In the genomic region with DNA sequence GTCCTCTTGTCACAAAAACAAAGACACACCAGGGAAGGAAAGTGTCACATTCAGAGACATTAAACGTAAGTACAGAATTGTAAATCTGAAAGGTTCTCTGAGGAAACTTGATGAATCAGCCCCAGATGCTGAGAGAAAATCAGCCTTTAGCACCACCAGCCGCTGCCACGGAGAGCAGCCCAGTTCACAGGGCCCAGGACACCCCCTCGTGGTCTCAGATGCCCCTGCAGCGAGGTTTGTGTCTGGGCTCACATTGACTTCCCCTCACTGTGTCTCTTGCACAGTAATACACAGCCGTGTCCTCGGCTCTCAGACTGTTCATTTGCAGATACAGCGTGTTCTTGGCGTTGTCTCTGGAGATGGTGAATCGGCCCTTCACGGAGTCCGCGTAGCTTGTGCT, we compare ENCODE assay signal across 8 cellular contexts.
A peak's percentile ranks its signal among the peaks of the same experiment; 100 is the strongest.
DNase-seq lines count a peak whose midpoint lies in the region; ATAC-seq, FAIRE-seq and TF ChIP-seq lines count a peak whose summit lies in the region.
"Not testable (repeated sequence)": the region's sequence is repeated elsewhere in the genome, so short reads cannot be mapped to it uniquely, and the experiment has no call there.

No MANE protein-coding gene starts in this region.

- not testable (repeated sequence) for H3K9me3 ChIP-seq in BLaER1 treated with 17β-estradiol and CSF1 and Interleukin-3, amounts not matched to agents 10 nM and 100 nM (replicated peaks in 1 of 11); OCI-LY1 (ENCODE audit: low read length); HepG2 (ENCODE audit: low read length)

- not testable (repeated sequence) for H3K27ac ChIP-seq in BLaER1 treated with 17β-estradiol and CSF1 and Interleukin-3, amounts not matched to agents 10 nM and 100 nM; OCI-LY1 (ENCODE audit: low read depth, low read length, poor library complexity, severe bottlenecking); HepG2 (ENCODE audit: extremely low read length, insufficient read depth, low read length)

- H3K4me3 ChIP-seq in BLaER1 treated with 17β-estradiol and CSF1 and Interleukin-3, amounts not matched to agents 10 nM and 100 nM; OCI-LY1 (ENCODE audit: low read depth, low read length, poor library complexity, severe bottlenecking); HepG2 (replicated peaks in 1 of 3; ENCODE audit: insufficient read depth in 1 of 3, low read depth in 2 of 3, low read length in 3 of 3): not testable (repeated sequence)

- H3F3A ChIP-seq in OCI-LY1 (ENCODE audit: insufficient read depth, low read length), result not testable (repeated sequence)

- intact Hi-C loops in HepG2 (cut with micrococcal nuclease; ENCODE audit: unreplicated experiment), result not testable (repeated sequence)

- DNase-seq in HT1080 (ENCODE audit: low read depth) (peak; percentile 25), UCSD-AML1 (lab: John Stamatoyannopoulos, UW; ENCODE audit: unreplicated experiment) (peak; percentile 25)
- peak; percentile 20 to 34 for DNase-seq in activated T-cell treated with anti-CD3 and anti-CD28 coated beads, Interleukin-2, amount 50 U/mL, for 72 hours
- DNase-seq in HepG2 (ENCODE audit: low spot score); stimulated activated naive B cell treated with anti-CD40 and anti-IgM and Interleukin-4, amounts not matched to agents 10 μg/mL and 1 μg/mL and 100 μg/mL, for 72 hours: not testable (repeated sequence)

- 54% methylated on average over 10 of the region's 13 CpGs for WGBS in HepG2 (ENCODE audit: low lambda C conversion rate)

- TF ChIP-seq RAD21 in HepG2 (CRISPR knock-in tag; IDR thresholded peaks at IDR 0.05), result not testable (repeated sequence)

- CTCF ChIA-PET in HepG2 (lab: Yijun Ruan, JAX; ENCODE audit: low intra/inter-chr PET ratio, low total read pairs), result not testable (repeated sequence)

- TF ChIP-seq CTCF in GM12872 (IDR thresholded peaks at IDR 0.05; ENCODE audit: insufficient read depth, low read depth, low read length) (peak; percentile 51), OCI-LY1 (IDR thresholded peaks at IDR 0.05; ENCODE audit: low read length) (peak; percentile 61)
- not testable (repeated sequence) for TF ChIP-seq CTCF in HepG2 (CRISPR knock-in tag; IDR thresholded peaks at IDR 0.05)

- not testable (repeated sequence) for H3K79me2 ChIP-seq in OCI-LY1 (ENCODE audit: insufficient read depth, low read length); HepG2 (ENCODE audit: insufficient read depth, low read length)

- not testable (repeated sequence) for H3K4me1 Mint-ChIP-seq in activated T-cell treated with anti-CD3 and anti-CD28 coated beads, Interleukin-2, amount 50 U/mL, for 72 hours (ENCODE audit: low read depth)
- H3K4me1 Mint-ChIP-seq in stimulated activated naive B cell treated with anti-CD40 and anti-IgM and Interleukin-4, amounts not matched to agents 10 μg/mL and 1 μg/mL and 100 μg/mL, for 72 hours, result peaks cover 12 to 14% of the 10 kb centered on the region in 2 donors

- TF ChIP-seq POLR2A in HepG2 (IDR thresholded peaks at IDR 0.05; ENCODE audit: insufficient read depth in 1 of 2, low read depth in 2 of 2, low read length in 2 of 2), result not testable (repeated sequence)

- BruUV-seq in HepG2 (replicated peaks; lab: Mats Ljungman, UMichigan), result not testable (repeated sequence)

- H3K9me3 Mint-ChIP-seq in activated T-cell treated with anti-CD3 and anti-CD28 coated beads, Interleukin-2, amount 50 U/mL, for 72 hours; stimulated activated naive B cell treated with anti-CD40 and anti-IgM and Interleukin-4, amounts not matched to agents 10 μg/mL and 1 μg/mL and 100 μg/mL, for 72 hours: not testable (repeated sequence)

- not testable (repeated sequence) for TF ChIP-seq EP300 in HepG2 (IDR thresholded peaks at IDR 0.05; ENCODE audit: low read depth in 2 of 2, low read length in 2 of 2); HepG2 (CRISPR knock-in tag; IDR thresholded peaks at IDR 0.05; ENCODE audit: borderline replicate concordance)

- not testable (repeated sequence) for H3K27me3 ChIP-seq in BLaER1 treated with 17β-estradiol and CSF1 and Interleukin-3, amounts not matched to agents 10 nM and 100 nM; OCI-LY1 (ENCODE audit: insufficient read depth, low read length)
- H3K27me3 ChIP-seq in HepG2 (ENCODE audit: control insufficient read depth in 1 of 2, insufficient read depth in 2 of 2, low read length in 2 of 2), result peaks cover 0 to 13% of the 10 kb centered on the region in 2 experiments; a peak in 2 of 5 replicates

- in situ Hi-C loops in HepG2 (cut with HindIII; ENCODE audit: extremely low pct_ligation_motif_present, low pct_unique_long_range_greater_than_20kb), result not testable (repeated sequence)

- H3K27ac Mint-ChIP-seq in activated T-cell treated with anti-CD3 and anti-CD28 coated beads, Interleukin-2, amount 50 U/mL, for 72 hours; stimulated activated naive B cell treated with anti-CD40 and anti-IgM and Interleukin-4, amounts not matched to agents 10 μg/mL and 1 μg/mL and 100 μg/mL, for 72 hours: not testable (repeated sequence)

- H3K4me1 ChIP-seq in BLaER1 treated with 17β-estradiol and CSF1 and Interleukin-3, amounts not matched to agents 10 nM and 100 nM, result peaks cover 8 to 43% (median 27%) of the 10 kb centered on the region in 10 experiments; a peak in 19 of 20 replicates
- H3K4me1 ChIP-seq in OCI-LY1 (ENCODE audit: insufficient read depth, low read length, severe bottlenecking), result peaks cover 34% of the 10 kb centered on the region
- H3K4me1 ChIP-seq in HepG2 (ENCODE audit: insufficient read depth, low read length), result not testable (repeated sequence)

- H3K4me3 Mint-ChIP-seq in activated T-cell treated with anti-CD3 and anti-CD28 coated beads, Interleukin-2, amount 50 U/mL, for 72 hours; stimulated activated naive B cell treated with anti-CD40 and anti-IgM and Interleukin-4, amounts not matched to agents 10 μg/mL and 1 μg/mL and 100 μg/mL, for 72 hours: not testable (repeated sequence)

- FAIRE-seq in HepG2 (lab: Jason Lieb, UNC), result not testable (repeated sequence)

- H4K20me1 ChIP-seq in BLaER1 treated with 17β-estradiol and CSF1 and Interleukin-3, amounts not matched to agents 10 nM and 100 nM; OCI-LY1 (ENCODE audit: insufficient read depth, low read length); HepG2 (ENCODE audit: insufficient read depth, low read length): not testable (repeated sequence)

- H3K36me3 Mint-ChIP-seq in activated T-cell treated with anti-CD3 and anti-CD28 coated beads, Interleukin-2, amount 50 U/mL, for 72 hours (ENCODE audit: insufficient read depth in 2 of 2); stimulated activated naive B cell treated with anti-CD40 and anti-IgM and Interleukin-4, amounts not matched to agents 10 μg/mL and 1 μg/mL and 100 μg/mL, for 72 hours: not testable (repeated sequence)

- H3K4me2 ChIP-seq in BLaER1 treated with 17β-estradiol and CSF1 and Interleukin-3, amounts not matched to agents 10 nM and 100 nM, result peak overlapping the region in 7 of 11 experiments; percentile 0 to 38 (median 24); a peak in 7 of 22 replicates
- H3K4me2 ChIP-seq in OCI-LY1 (ENCODE audit: low read length), result peak overlapping the region; percentile 33; the same call in 1 of the 2 replicates
- H3K4me2 ChIP-seq in HepG2 (ENCODE audit: low read depth, low read length), result not testable (repeated sequence)

- H3K9me2 ChIP-seq in OCI-LY1 (ENCODE audit: low read depth, low read length), result not testable (repeated sequence)

- not testable (repeated sequence) for H3K9ac ChIP-seq in BLaER1 treated with 17β-estradiol and CSF1 and Interleukin-3, amounts not matched to agents 10 nM and 100 nM; OCI-LY1 (ENCODE audit: low read length); HepG2 (ENCODE audit: insufficient read depth, low read depth, low read length)

- H3K36me3 ChIP-seq in BLaER1 treated with 17β-estradiol and CSF1 and Interleukin-3, amounts not matched to agents 10 nM and 100 nM; OCI-LY1 (ENCODE audit: insufficient read depth, low read length); HepG2 (replicated peaks in 1 of 2; ENCODE audit: control insufficient read depth in 1 of 2, insufficient read depth in 2 of 2, low read length in 2 of 2): not testable (repeated sequence)

- H2AFZ ChIP-seq in OCI-LY1 (ENCODE audit: low read length); HepG2 (ENCODE audit: low read length): not testable (repeated sequence)

- peaks cover 12% of the 10 kb centered on the region for H3K27me3 Mint-ChIP-seq in activated T-cell treated with anti-CD3 and anti-CD28 coated beads, Interleukin-2, amount 50 U/mL, for 72 hours (ENCODE audit: low read depth)
- H3K27me3 Mint-ChIP-seq in stimulated activated naive B cell treated with anti-CD40 and anti-IgM and Interleukin-4, amounts not matched to agents 10 μg/mL and 1 μg/mL and 100 μg/mL, for 72 hours, result not testable (repeated sequence)

- ATAC-seq in activated T-cell treated with anti-CD3 and anti-CD28 coated beads, Interleukin-2, amount 50 U/mL, for 72 hours (replicated peaks in 1 of 2), result peak; percentile 63 to 80
- peak; percentile 94 for ATAC-seq in HepG2
- ATAC-seq in stimulated activated naive B cell treated with anti-CD40 and anti-IgM and Interleukin-4, amounts not matched to agents 10 μg/mL and 1 μg/mL and 100 μg/mL, for 72 hours (replicated peaks), result peak; percentile 89 to 92

- POLR2A ChIA-PET in HepG2 (lab: Yijun Ruan, JAX), result not testable (repeated sequence)
